ENCODE assay signal across 17 cellular contexts in genomic region chr12:49847161-49847560, GRCh38. TPM values are rescaled to one million over a fixed set of nuclear protein-coding genes. Genes with fewer than 3 reads are reported as not detected.
DNase-seq lines count a peak whose midpoint lies in the region; ATAC-seq and TF ChIP-seq lines count a peak whose summit lies in the region.
"Had no signal": no experiment of that assay in that cellular context is flagged by ENCODE, and none has a peak within 500 bp of the region (broad histone marks: within the 10 kb centered on the region; RNA-seq: fewer than 3 reads in every experiment).

No MANE protein-coding gene starts in this region.

- no peak for DNase-seq in activated T-cell treated with anti-CD3 and anti-CD28 coated beads, Interleukin-2, amount 50 U/mL, for 24 hours
- DNase-seq in activated T-cell treated with anti-CD3 and anti-CD28 coated beads for 4 hours (no peak), OCI-LY7 (ENCODE audit: low spot score) (peak; percentile 24), islet precursor cell (peak; percentile 36), glomerular visceral epithelial cell (ENCODE audit: extremely low spot score) (no peak), LoVo (ENCODE audit: low spot score) (no peak)
- DNase-seq in Jurkat, Clone E6-1 (ENCODE audit: low read depth, low spot score), result peak; percentile 46
- DNase-seq: AML-193; Calu3; CD4-positive, alpha-beta T cell; MG63; NCI-H1436 treated with DMSO at 0.1 percent for 48 hours; NCI-H2081; NCI-H510A treated with DMSO at 0.1 percent for 48 hours had no signal

- H3K9me3 Mint-ChIP-seq in activated T-cell treated with anti-CD3 and anti-CD28 coated beads, Interleukin-2, amount 50 U/mL, for 24 hours, result no peaks in the 10 kb centered on the region
- H3K9me3 Mint-ChIP-seq: CD4-positive, alpha-beta T cell; GM23338 had no signal

- H3K9me2 ChIP-seq in OCI-LY7 (ENCODE audit: insufficient read depth, low read length), result no peaks in the 10 kb centered on the region

- no peaks in the 10 kb centered on the region for H3K9me3 ChIP-seq in OCI-LY7 (ENCODE audit: low read length)
- H3K9me3 ChIP-seq: MG63 had no signal

- CTCF ChIA-PET in OCI-LY7 (lab: Charles Lee; ENCODE audit: unreplicated experiment), result no interaction called here

- H3K79me2 ChIP-seq in OCI-LY7 (ENCODE audit: insufficient read depth, low read depth, low read length), result peaks cover 5% of the 10 kb centered on the region; the same call in 1 of the 2 replicates

- H3K4me3 ChIP-seq in Jurkat, Clone E6-1 (ENCODE audit: low read length), result no peak overlapping the region
- H3K4me3 ChIP-seq in OCI-LY7 (ENCODE audit: low read depth, low read length, poor library complexity, severe bottlenecking), result no peak overlapping the region
- H3K4me3 ChIP-seq: GM23338, MG63 had no signal

- no peak overlapping the region for H3K4me3 Mint-ChIP-seq in activated T-cell treated with anti-CD3 and anti-CD28 coated beads, Interleukin-2, amount 50 U/mL, for 24 hours
- H3K4me3 Mint-ChIP-seq: CD4-positive, alpha-beta T cell; GM23338 had no signal

- peaks cover 8% of the 10 kb centered on the region for H3K36me3 Mint-ChIP-seq in activated T-cell treated with anti-CD3 and anti-CD28 coated beads, Interleukin-2, amount 50 U/mL, for 24 hours (ENCODE audit: low read depth)

- H3K36me3 ChIP-seq in OCI-LY7 (ENCODE audit: insufficient read depth, low read length), result no peaks in the 10 kb centered on the region
- H3K36me3 ChIP-seq: MG63 had no signal

- TF ChIP-seq CTCF in OCI-LY7 (conservative IDR thresholded peaks at IDR 0.05; ENCODE audit: low read length), result no peak

- no TSS peak for BruUV-seq in OCI-LY7 (replicated peaks; lab: Mats Ljungman, UMichigan)

- H3K27ac ChIP-seq in OCI-LY7 (ENCODE audit: low read depth, low read length, poor library complexity, severe bottlenecking), result no peak overlapping the region

- ATAC-seq in GM19023 (IDR thresholded peaks at IDR 0.05; ENCODE audit: unreplicated experiment), result no peak
- ATAC-seq: GM23338 had no signal

- peak overlapping the region; percentile 64 for H3K4me2 ChIP-seq in OCI-LY7 (ENCODE audit: low read length)
- H3K4me2 ChIP-seq: GM23338 had no signal

- H2AFZ ChIP-seq in OCI-LY7 (ENCODE audit: low read length), result peak overlapping the region; percentile 86
- H2AFZ ChIP-seq: GM23338 had no signal

- peaks cover 12% of the 10 kb centered on the region for H3K27me3 Mint-ChIP-seq in activated T-cell treated with anti-CD3 and anti-CD28 coated beads, Interleukin-2, amount 50 U/mL, for 24 hours

- intact Hi-C loops in OCI-LY7 (cut with micrococcal nuclease; ENCODE audit: unreplicated experiment), result no loop called here

- H4K20me1 ChIP-seq in OCI-LY7 (ENCODE audit: insufficient read depth, low read length), result no peaks in the 10 kb centered on the region

- H3K4me1 ChIP-seq in OCI-LY7 (ENCODE audit: insufficient read depth, low read length, poor library complexity, severe bottlenecking), result peaks cover 25% of the 10 kb centered on the region

- H3K4me1 Mint-ChIP-seq in activated T-cell treated with anti-CD3 and anti-CD28 coated beads, Interleukin-2, amount 50 U/mL, for 24 hours (ENCODE audit: low read depth), result peaks cover 26% of the 10 kb centered on the region

- H3K27ac Mint-ChIP-seq in activated T-cell treated with anti-CD3 and anti-CD28 coated beads, Interleukin-2, amount 50 U/mL, for 24 hours, result peak overlapping the region; percentile 26
- H3K27ac Mint-ChIP-seq: CD4-positive, alpha-beta T cell; GM23338 had no signal

- POLR2A ChIA-PET in OCI-LY7 (lab: Charles Lee), result interaction anchor here (0.5 to 1.6 kb wide), 4 partner anchors 15 to 243 kb away, joined by 3 read pairs; no protein-coding TSS in a partner anchor

RNA-seq across cellular contexts. Expression of gene BCDIN3D, which starts 4.3 kb away (rescaled TPM):
- 6.0 TPM for polyA plus RNA-seq in Jurkat, Clone E6-1 (2012; ENCODE audit: insufficient read depth, insufficient read length)
- 7.5 and 8.4 TPM in 2 replicates for total RNA-seq in OCI-LY7 (2014; rRNA removed; shearing (Covaris generic))
- total RNA-seq in OCI-LY7 (2022), result 9.7 and 10.1 TPM in 2 replicates

RNA-seq across cellular contexts. Expression of gene NCKAP5L, which starts 18.9 kb away (rescaled TPM):
- 8.0 TPM for polyA plus RNA-seq in Jurkat, Clone E6-1 (2012; ENCODE audit: insufficient read depth, insufficient read length)
- total RNA-seq in OCI-LY7 (2014; rRNA removed; shearing (Covaris generic)), result 4.6 TPM in 2 replicates
- 9.5 and 12.2 TPM in 2 replicates for total RNA-seq in OCI-LY7 (2022)

RNA-seq across cellular contexts. Expression of gene FAIM2, which starts 56.5 kb away (rescaled TPM):
- polyA plus RNA-seq in Jurkat, Clone E6-1 (2012; ENCODE audit: insufficient read depth, insufficient read length), result 0.25 TPM
- total RNA-seq in OCI-LY7 (2014; rRNA removed; shearing (Covaris generic)), result not detected in 2 replicates
- 0.10 and 0.35 TPM in 2 replicates for total RNA-seq in OCI-LY7 (2022)
- total RNA-seq: Calu3; CD4-positive, alpha-beta T cell; HT1080 had no signal

Comparison
In these comparisons a context has a peak if more than half of its experiments do, and no peak if none do; other contexts are left out.
1. DNase-seq: peak in Jurkat, Clone E6-1 (single experiment), OCI-LY7 (single experiment) and islet precursor cell (single experiment); none in activated T-cell treated with anti-CD3 and anti-CD28 coated beads, Interleukin-2, amount 50 U/mL, for 24 hours (single experiment), activated T-cell treated with anti-CD3 and anti-CD28 coated beads for 4 hours (single experiment), glomerular visceral epithelial cell (single experiment) and LoVo (single experiment).